Comparison of ENCODE assay signal across 8 cellular contexts in the genomic region with DNA sequence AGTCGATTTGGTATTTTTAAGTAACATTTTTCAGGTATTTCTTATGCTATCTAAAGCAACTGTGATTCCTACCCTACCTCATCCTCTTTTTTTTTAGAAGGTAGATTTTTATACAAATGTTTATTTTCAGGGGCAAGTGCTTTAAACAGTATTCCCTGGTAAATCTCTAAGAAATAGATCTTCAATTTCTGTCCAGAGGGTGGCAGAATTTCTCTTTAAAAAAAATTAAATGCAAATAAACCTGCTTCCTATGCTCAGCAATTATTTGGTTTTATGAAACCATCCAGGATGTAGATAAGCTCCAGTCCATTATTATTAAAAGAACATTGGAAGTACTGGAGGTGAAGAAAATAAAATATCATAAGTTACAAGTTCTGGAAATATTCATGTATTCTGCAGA.
DNase-seq lines count a peak whose midpoint lies in the region; ATAC-seq and TF ChIP-seq lines count a peak whose summit lies in the region.

No MANE protein-coding gene starts in this region.

- DNase-seq in cardiac muscle cell (ENCODE audit: low read depth in 1 of 2, low spot score in 1 of 2) (peak; percentile 9 to 40), right cardiac atrium (no peak), OCI-M1 (lab: John Stamatoyannopoulos, UW) (peak; percentile 62), fibroblast of mammary gland (ENCODE audit: low read depth) (peak; percentile 37), upper lobe of right lung (no peak), 8988T (no peak)

- H3K4me1 ChIP-seq in cardiac muscle cell (ENCODE audit: low read depth) (no peaks in the 10 kb centered on the region), right cardiac atrium (ENCODE audit: control insufficient read depth, insufficient read depth, low read length) (no peaks in the 10 kb centered on the region), upper lobe of right lung (no peaks in the 10 kb centered on the region)

- TF ChIP-seq CTCF in cardiac muscle cell (IDR thresholded peaks at IDR 0.05; ENCODE audit: low read depth, low read length) (peak; percentile 27), fibroblast of mammary gland (conservative IDR thresholded peaks at IDR 0.05; ENCODE audit: control insufficient read depth, insufficient read depth, low read depth, low read length) (no peak), upper lobe of right lung (IDR thresholded peaks at IDR 0.05) (peak; percentile 19)

- ATAC-seq in right cardiac atrium: no peak
- ATAC-seq in upper lobe of right lung: no peak
- ATAC-seq in HG02884 (IDR thresholded peaks at IDR 0.05; ENCODE audit: unreplicated experiment): no peak
- ATAC-seq in GM18868 (IDR thresholded peaks at IDR 0.05; ENCODE audit: unreplicated experiment): no peak

- H3K9me3 ChIP-seq in cardiac muscle cell (ENCODE audit: low read depth): no peaks in the 10 kb centered on the region
- no peaks in the 10 kb centered on the region for H3K9me3 ChIP-seq in right cardiac atrium (ENCODE audit: control insufficient read depth, low read length)
- H3K9me3 ChIP-seq in upper lobe of right lung: no peaks in the 10 kb centered on the region

- no peaks in the 10 kb centered on the region for H3K36me3 ChIP-seq in cardiac muscle cell
- H3K36me3 ChIP-seq in upper lobe of right lung: no peaks in the 10 kb centered on the region

- WGBS in right cardiac atrium: 20% methylated on average over 1 of the region's 1 CpG

- H3K27ac ChIP-seq in cardiac muscle cell: no peak overlapping the region
- H3K27ac ChIP-seq in right cardiac atrium (ENCODE audit: low read length): no peak overlapping the region
- H3K27ac ChIP-seq in upper lobe of right lung: no peak overlapping the region

- H3K27me3 ChIP-seq in cardiac muscle cell: peaks cover 18% of the 10 kb centered on the region
- peaks cover 7% of the 10 kb centered on the region for H3K27me3 ChIP-seq in right cardiac atrium (ENCODE audit: control insufficient read depth, insufficient read depth)
- peaks cover 33% of the 10 kb centered on the region for H3K27me3 ChIP-seq in upper lobe of right lung

- intact Hi-C loops in right cardiac atrium (cut with DNase I): loop anchor here (5.0 to 10.0 kb wide), 2 partner anchors 445 to 447 kb away; a partner anchor contains a TSS
- intact Hi-C loops in upper lobe of right lung (cut with DNase I): no loop called here

- H3K4me3 ChIP-seq in cardiac muscle cell (no peak overlapping the region), right cardiac atrium (ENCODE audit: low read length) (no peak overlapping the region), fibroblast of mammary gland (ENCODE audit: control insufficient read depth, low read depth, low read length) (no peak overlapping the region), upper lobe of right lung (no peak overlapping the region)

Comparison
In these comparisons a context has a peak if more than half of its experiments do, and no peak if none do; other contexts are left out.
1. DNase-seq: peak in cardiac muscle cell (2 of 2), OCI-M1 (single experiment) and fibroblast of mammary gland (single experiment); none in right cardiac atrium (0 of 3), upper lobe of right lung (single experiment) and 8988T (single experiment).